Comparison of ENCODE assay signal across 9 cellular contexts in genomic region chrX:2497961-2498780, GRCh38. TPM values are rescaled to one million over a fixed set of nuclear protein-coding genes. Genes with fewer than 3 reads are reported as not detected.
DNase-seq lines count a peak whose midpoint lies in the region; ATAC-seq and TF ChIP-seq lines count a peak whose summit lies in the region.
"Had no signal": no experiment of that assay in that cellular context is flagged by ENCODE, and none has a peak within 500 bp of the region (broad histone marks: within the 10 kb centered on the region; RNA-seq: fewer than 3 reads in every experiment).

No MANE protein-coding gene starts in this region.

- H3F3A ChIP-seq in MM.1S (ENCODE audit: insufficient read depth, low read length) = no peaks in the 10 kb centered on the region

- 24% methylated on average over 11 of the region's 11 CpGs for WGBS in urinary bladder

- H3K4me2 ChIP-seq in MM.1S (ENCODE audit: low read depth, low read length) = no peak overlapping the region

- no peak for ATAC-seq in activated T-cell treated with anti-CD3 and anti-CD28 coated beads, Interleukin-2, amount 50 U/mL, for 4 hours
- ATAC-seq: activated naive CD4-positive, alpha-beta T cell treated with anti-CD3 and anti-CD28 coated beads, Interleukin-2, amount 50 U/mL, for 72 hours had no signal

- no peaks in the 10 kb centered on the region for H3K27me3 ChIP-seq in MM.1S (replicated peaks; ENCODE audit: insufficient read depth, low read length)

- no peak overlapping the region for H3K9ac ChIP-seq in MM.1S (ENCODE audit: low read length)

- no peak for DNase-seq in activated T-cell treated with anti-CD3 and anti-CD28 coated beads, Interleukin-2, amount 50 U/mL, for 4 hours
- DNase-seq in activated T-cell treated with anti-CD3 and anti-CD28 coated beads for 4 hours (no peak), medulla oblongata (ENCODE audit: extremely low spot score) (peak; percentile 67), DMS114 treated with DMSO at 0.1 percent for 48 hours (lab: John Stamatoyannopoulos, UW; ENCODE audit: unreplicated experiment) (no peak), MM.1S (no peak), activated gamma-delta T cell (lab: John Stamatoyannopoulos, UW) (no peak)

- H3K9me3 ChIP-seq in MM.1S (replicated peaks; ENCODE audit: insufficient read depth, low read length) = no peaks in the 10 kb centered on the region

- H3K79me2 ChIP-seq in MM.1S (ENCODE audit: low read length) = peaks cover 31% of the 10 kb centered on the region

- peaks cover 4% of the 10 kb centered on the region for H3K36me3 Mint-ChIP-seq in activated T-cell treated with anti-CD3 and anti-CD28 coated beads, Interleukin-2, amount 50 U/mL, for 4 hours (ENCODE audit: insufficient read depth)

- no peak for TF ChIP-seq CTCF in MM.1S (IDR thresholded peaks at IDR 0.05; ENCODE audit: low read length)

- no peaks in the 10 kb centered on the region for H3K9me3 Mint-ChIP-seq in activated T-cell treated with anti-CD3 and anti-CD28 coated beads, Interleukin-2, amount 50 U/mL, for 4 hours
- H3K9me3 Mint-ChIP-seq: activated naive CD4-positive, alpha-beta T cell treated with anti-CD3 and anti-CD28 coated beads, Interleukin-2, amount 50 U/mL, for 72 hours had no signal

- H4K20me1 ChIP-seq in MM.1S (ENCODE audit: insufficient read depth, low read length) = no peaks in the 10 kb centered on the region

- H3K4me1 ChIP-seq in urinary bladder (ENCODE audit: insufficient read depth) (no peaks in the 10 kb centered on the region), MM.1S (ENCODE audit: low read length) (no peaks in the 10 kb centered on the region)

- no peaks in the 10 kb centered on the region for H3K9me2 ChIP-seq in MM.1S (replicated peaks; ENCODE audit: insufficient read depth, low read length)

- peak overlapping the region; percentile 16 for H3K4me3 ChIP-seq in urinary bladder (ENCODE audit: low read depth, low read length)
- H3K4me3 ChIP-seq in MM.1S (ENCODE audit: low read length) = no peak overlapping the region

- no peak overlapping the region for H2AFZ ChIP-seq in MM.1S (ENCODE audit: low read length)

- H3K4me1 Mint-ChIP-seq in activated T-cell treated with anti-CD3 and anti-CD28 coated beads, Interleukin-2, amount 50 U/mL, for 4 hours (ENCODE audit: low read depth) = peaks cover 27% of the 10 kb centered on the region

- no peaks in the 10 kb centered on the region for H3K36me3 ChIP-seq in urinary bladder (ENCODE audit: insufficient read depth)
- H3K36me3 ChIP-seq in MM.1S (replicated peaks; ENCODE audit: insufficient read depth, low read length) = no peaks in the 10 kb centered on the region

- H3K27me3 Mint-ChIP-seq in activated T-cell treated with anti-CD3 and anti-CD28 coated beads, Interleukin-2, amount 50 U/mL, for 4 hours (ENCODE audit: low read depth) = no peaks in the 10 kb centered on the region

- H3K4me3 Mint-ChIP-seq in activated T-cell treated with anti-CD3 and anti-CD28 coated beads, Interleukin-2, amount 50 U/mL, for 4 hours = peak overlapping the region; percentile 83

- H3K27ac ChIP-seq in cingulate gyrus (ENCODE audit: low read depth, low read length) (peak overlapping the region; percentile 62), urinary bladder (ENCODE audit: low read depth) (peak overlapping the region; percentile 43), MM.1S (ENCODE audit: low read length) (no peak overlapping the region)

RNA-seq across cellular contexts. Expression of gene DHRSX, which starts 2.6 kb away (rescaled TPM):
- total RNA-seq in activated T-cell treated with anti-CD3 and anti-CD28 coated beads, Interleukin-2, amount 50 U/mL, for 4 hours = 10 to 100 TPM; 19.3 to 23.2 (median 22.0) TPM
- total RNA-seq in urinary bladder = 17.3 TPM
- 19.9 TPM for polyA plus RNA-seq in urinary bladder

RNA-seq across cellular contexts. Expression of gene ZBED1, which starts 2.6 kb away (rescaled TPM):
- 10 to 100 TPM; 28.0 to 38.3 (median 36.3) TPM for total RNA-seq in activated T-cell treated with anti-CD3 and anti-CD28 coated beads, Interleukin-2, amount 50 U/mL, for 4 hours
- 20.3 TPM for total RNA-seq in urinary bladder
- polyA plus RNA-seq in urinary bladder = 28.2 TPM
